ENCODE assay signal across 1 cellular context in genomic region chr1:27349784-27350672, GRCh38.
TF ChIP-seq lines count a peak whose summit lies in the region.

No MANE protein-coding gene starts in this region.

TF ChIP-seq in K562, 482 proteins besides CTCF, POLR2A, EP300 and RAD21:
- TF ChIP-seq MLLT1 (IDR thresholded peaks at IDR 0.05) (0 out of 4 replicates have a peak, but pooled peaks of 1 of the 2 experiments have one; percentile 41), DACH1 (IDR thresholded peaks at IDR 0.05; ENCODE audit: partially characterized antibody) (peak; percentile 31), PRPF4 (IDR thresholded peaks at IDR 0.05; ENCODE audit: insufficient read depth, low read depth, low read length, poor library complexity, severe bottlenecking) (peak; percentile 40), ZNF134 (CRISPR knock-in tag; conservative IDR thresholded peaks at IDR 0.05) (no peak), POLR2AphosphoS5 (IDR thresholded peaks at IDR 0.05; ENCODE audit: control insufficient read depth, insufficient read depth, low read depth, low read length) (no peak), RBM22 (IDR thresholded peaks at IDR 0.05; ENCODE audit: low read depth, low read length, poor library complexity, severe bottlenecking) (no peak), E2F6 (IDR thresholded peaks at IDR 0.05; ENCODE audit: borderline replicate concordance in 1 of 2, extremely low read depth in 1 of 2, insufficient read depth in 1 of 2, insufficient read length in 1 of 2, low read depth in 1 of 2, low read length in 1 of 2, poor library complexity in 1 of 2, severe bottlenecking in 1 of 2) (peak in 1 of 2 experiments; percentile 4), EGR1 (conservative IDR thresholded peaks at IDR 0.05) (0 out of 2 replicates have a peak, but pooled peaks have one; percentile 2), THRAP3 (IDR thresholded peaks at IDR 0.05; ENCODE audit: borderline replicate concordance) (0 out of 2 replicates have a peak, but pooled peaks have one; percentile 13), ELF1 (tag; IDR thresholded peaks at IDR 0.05) (no peak), RBFOX2 (IDR thresholded peaks at IDR 0.05; ENCODE audit: low read depth, low read length) (peak; percentile 13; the same call in 1 of the 2 replicates), BRD9 (IDR thresholded peaks at IDR 0.05; ENCODE audit: low read depth, partially characterized antibody) (no peak), DLX4 (CRISPR knock-in tag; IDR thresholded peaks at IDR 0.05) (no peak), CHD4 (IDR thresholded peaks at IDR 0.05; ENCODE audit: insufficient read depth, insufficient replicate concordance, low read depth, low read length, poor library complexity, severe bottlenecking) (no peak), FIP1L1 (IDR thresholded peaks at IDR 0.05; ENCODE audit: low read depth, low read length, poor library complexity, severe bottlenecking) (no peak), ZNF23 (CRISPR knock-in tag; IDR thresholded peaks at IDR 0.05) (no peak), ZKSCAN3 (CRISPR knock-in tag; IDR thresholded peaks at IDR 0.05) (no peak), HNRNPH1 (optimal IDR thresholded peaks at IDR 0.05; ENCODE audit: low read depth, low read length) (no peak), ATF7 (IDR thresholded peaks at IDR 0.05) (no peak), PHF8 (IDR thresholded peaks at IDR 0.05; ENCODE audit: borderline replicate concordance, low read length) (peak; percentile 9; the same call in 1 of the 2 replicates), SNRNP70 (optimal IDR thresholded peaks at IDR 0.05; ENCODE audit: low read depth, low read length) (no peak), BDP1 (IDR thresholded peaks at IDR 0.05; ENCODE audit: insufficient read depth, insufficient read length) (no peak), YY1 (IDR thresholded peaks at IDR 0.05; ENCODE audit: borderline replicate concordance in 1 of 3, control insufficient read depth in 1 of 3, extremely low read depth in 1 of 3, insufficient read depth in 3 of 3, insufficient read length in 1 of 3, insufficient replicate concordance in 2 of 3, low read depth in 1 of 3, low read length in 2 of 3) (no peak), BHLHE40 (IDR thresholded peaks at IDR 0.05; ENCODE audit: low read length) (0 out of 2 replicates have a peak, but pooled peaks have one; percentile 8), ZC3H4 (CRISPR knock-in tag; IDR thresholded peaks at IDR 0.05; ENCODE audit: borderline replicate concordance) (0 out of 2 replicates have a peak, but pooled peaks have one; percentile 50), RAD51 (IDR thresholded peaks at IDR 0.05; ENCODE audit: borderline replicate concordance, low read depth) (no peak), ESRRB (CRISPR knock-in tag; IDR thresholded peaks at IDR 0.05; ENCODE audit: borderline replicate concordance) (no peak), ZNF740 (CRISPR knock-in tag; IDR thresholded peaks at IDR 0.05) (0 out of 2 replicates have a peak, but pooled peaks have one; percentile 30), ZNF740 (tag; IDR thresholded peaks at IDR 0.05) (no peak), POLR2G (IDR thresholded peaks at IDR 0.05; ENCODE audit: low read depth, low read length) (peak; percentile 15; the same call in 1 of the 2 replicates), ZNF431 (CRISPR knock-in tag; IDR thresholded peaks at IDR 0.05) (peak; percentile 35; the same call in 1 of the 2 replicates), CCNT2 (IDR thresholded peaks at IDR 0.05; ENCODE audit: borderline replicate concordance, extremely low read depth, insufficient read length, low read depth, low read length) (peak; percentile 1), SNIP1 (IDR thresholded peaks at IDR 0.05; ENCODE audit: low read depth) (no peak), ARID3B (CRISPR knock-in tag; IDR thresholded peaks at IDR 0.05; ENCODE audit: borderline replicate concordance) (no peak), ZNF121 (CRISPR knock-in tag; conservative IDR thresholded peaks at IDR 0.05) (no peak)
- TF ChIP-seq, protein P1, sequence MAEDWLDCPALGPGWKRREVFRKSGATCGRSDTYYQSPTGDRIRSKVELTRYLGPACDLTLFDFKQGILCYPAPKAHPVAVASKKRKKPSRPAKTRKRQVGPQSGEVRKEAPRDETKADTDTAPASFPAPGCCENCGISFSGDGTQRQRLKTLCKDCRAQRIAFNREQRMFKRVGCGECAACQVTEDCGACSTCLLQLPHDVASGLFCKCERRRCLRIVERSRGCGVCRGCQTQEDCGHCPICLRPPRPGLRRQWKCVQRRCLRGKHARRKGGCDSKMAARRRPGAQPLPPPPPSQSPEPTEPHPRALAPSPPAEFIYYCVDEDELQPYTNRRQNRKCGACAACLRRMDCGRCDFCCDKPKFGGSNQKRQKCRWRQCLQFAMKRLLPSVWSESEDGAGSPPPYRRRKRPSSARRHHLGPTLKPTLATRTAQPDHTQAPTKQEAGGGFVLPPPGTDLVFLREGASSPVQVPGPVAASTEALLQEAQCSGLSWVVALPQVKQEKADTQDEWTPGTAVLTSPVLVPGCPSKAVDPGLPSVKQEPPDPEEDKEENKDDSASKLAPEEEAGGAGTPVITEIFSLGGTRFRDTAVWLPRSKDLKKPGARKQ (CRISPR knock-in tag; IDR thresholded peaks at IDR 0.05) = no peak
- TF ChIP-seq, protein P2, sequence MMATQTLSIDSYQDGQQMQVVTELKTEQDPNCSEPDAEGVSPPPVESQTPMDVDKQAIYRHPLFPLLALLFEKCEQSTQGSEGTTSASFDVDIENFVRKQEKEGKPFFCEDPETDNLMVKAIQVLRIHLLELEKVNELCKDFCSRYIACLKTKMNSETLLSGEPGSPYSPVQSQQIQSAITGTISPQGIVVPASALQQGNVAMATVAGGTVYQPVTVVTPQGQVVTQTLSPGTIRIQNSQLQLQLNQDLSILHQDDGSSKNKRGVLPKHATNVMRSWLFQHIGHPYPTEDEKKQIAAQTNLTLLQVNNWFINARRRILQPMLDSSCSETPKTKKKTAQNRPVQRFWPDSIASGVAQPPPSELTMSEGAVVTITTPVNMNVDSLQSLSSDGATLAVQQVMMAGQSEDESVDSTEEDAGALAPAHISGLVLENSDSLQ (IDR thresholded peaks at IDR 0.05) = peak; percentile 89
- TF ChIP-seq, protein P3, sequence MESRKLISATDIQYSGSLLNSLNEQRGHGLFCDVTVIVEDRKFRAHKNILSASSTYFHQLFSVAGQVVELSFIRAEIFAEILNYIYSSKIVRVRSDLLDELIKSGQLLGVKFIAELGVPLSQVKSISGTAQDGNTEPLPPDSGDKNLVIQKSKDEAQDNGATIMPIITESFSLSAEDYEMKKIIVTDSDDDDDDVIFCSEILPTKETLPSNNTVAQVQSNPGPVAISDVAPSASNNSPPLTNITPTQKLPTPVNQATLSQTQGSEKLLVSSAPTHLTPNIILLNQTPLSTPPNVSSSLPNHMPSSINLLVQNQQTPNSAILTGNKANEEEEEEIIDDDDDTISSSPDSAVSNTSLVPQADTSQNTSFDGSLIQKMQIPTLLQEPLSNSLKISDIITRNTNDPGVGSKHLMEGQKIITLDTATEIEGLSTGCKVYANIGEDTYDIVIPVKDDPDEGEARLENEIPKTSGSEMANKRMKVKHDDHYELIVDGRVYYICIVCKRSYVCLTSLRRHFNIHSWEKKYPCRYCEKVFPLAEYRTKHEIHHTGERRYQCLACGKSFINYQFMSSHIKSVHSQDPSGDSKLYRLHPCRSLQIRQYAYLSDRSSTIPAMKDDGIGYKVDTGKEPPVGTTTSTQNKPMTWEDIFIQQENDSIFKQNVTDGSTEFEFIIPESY (CRISPR knock-in tag; IDR thresholded peaks at IDR 0.05) = peak; percentile 75; the same call in 1 of the 2 replicates
- TF ChIP-seq, protein P4, sequence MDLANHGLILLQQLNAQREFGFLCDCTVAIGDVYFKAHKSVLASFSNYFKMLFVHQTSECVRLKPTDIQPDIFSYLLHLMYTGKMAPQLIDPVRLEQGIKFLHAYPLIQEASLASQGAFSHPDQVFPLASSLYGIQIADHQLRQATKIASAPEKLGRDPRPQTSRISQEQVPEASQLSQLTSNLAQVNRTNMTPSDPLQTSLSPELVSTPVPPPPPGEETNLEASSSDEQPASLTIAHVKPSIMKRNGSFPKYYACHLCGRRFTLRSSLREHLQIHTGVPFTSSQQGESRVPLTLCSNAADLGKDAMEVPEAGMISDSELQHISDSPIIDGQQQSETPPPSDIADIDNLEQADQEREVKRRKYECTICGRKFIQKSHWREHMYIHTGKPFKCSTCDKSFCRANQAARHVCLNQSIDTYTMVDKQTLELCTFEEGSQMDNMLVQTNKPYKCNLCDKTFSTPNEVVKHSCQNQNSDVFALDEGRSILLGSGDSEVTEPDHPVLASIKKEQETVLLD (IDR thresholded peaks at IDR 0.05) = 0 out of 2 replicates have a peak, but pooled peaks have one; percentile 9
- TF ChIP-seq, protein P5, sequence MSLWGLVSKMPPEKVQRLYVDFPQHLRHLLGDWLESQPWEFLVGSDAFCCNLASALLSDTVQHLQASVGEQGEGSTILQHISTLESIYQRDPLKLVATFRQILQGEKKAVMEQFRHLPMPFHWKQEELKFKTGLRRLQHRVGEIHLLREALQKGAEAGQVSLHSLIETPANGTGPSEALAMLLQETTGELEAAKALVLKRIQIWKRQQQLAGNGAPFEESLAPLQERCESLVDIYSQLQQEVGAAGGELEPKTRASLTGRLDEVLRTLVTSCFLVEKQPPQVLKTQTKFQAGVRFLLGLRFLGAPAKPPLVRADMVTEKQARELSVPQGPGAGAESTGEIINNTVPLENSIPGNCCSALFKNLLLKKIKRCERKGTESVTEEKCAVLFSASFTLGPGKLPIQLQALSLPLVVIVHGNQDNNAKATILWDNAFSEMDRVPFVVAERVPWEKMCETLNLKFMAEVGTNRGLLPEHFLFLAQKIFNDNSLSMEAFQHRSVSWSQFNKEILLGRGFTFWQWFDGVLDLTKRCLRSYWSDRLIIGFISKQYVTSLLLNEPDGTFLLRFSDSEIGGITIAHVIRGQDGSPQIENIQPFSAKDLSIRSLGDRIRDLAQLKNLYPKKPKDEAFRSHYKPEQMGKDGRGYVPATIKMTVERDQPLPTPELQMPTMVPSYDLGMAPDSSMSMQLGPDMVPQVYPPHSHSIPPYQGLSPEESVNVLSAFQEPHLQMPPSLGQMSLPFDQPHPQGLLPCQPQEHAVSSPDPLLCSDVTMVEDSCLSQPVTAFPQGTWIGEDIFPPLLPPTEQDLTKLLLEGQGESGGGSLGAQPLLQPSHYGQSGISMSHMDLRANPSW (CRISPR knock-in tag; IDR thresholded peaks at IDR 0.05) = no peak
- TF ChIP-seq, protein P6, sequence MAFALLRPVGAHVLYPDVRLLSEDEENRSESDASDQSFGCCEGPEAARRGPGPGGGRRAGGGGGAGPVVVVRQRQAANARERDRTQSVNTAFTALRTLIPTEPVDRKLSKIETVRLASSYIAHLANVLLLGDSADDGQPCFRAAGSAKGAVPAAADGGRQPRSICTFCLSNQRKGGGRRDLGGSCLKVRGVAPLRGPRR (CRISPR knock-in tag; IDR thresholded peaks at IDR 0.05) = no peak
- TF ChIP-seq, protein P7, sequence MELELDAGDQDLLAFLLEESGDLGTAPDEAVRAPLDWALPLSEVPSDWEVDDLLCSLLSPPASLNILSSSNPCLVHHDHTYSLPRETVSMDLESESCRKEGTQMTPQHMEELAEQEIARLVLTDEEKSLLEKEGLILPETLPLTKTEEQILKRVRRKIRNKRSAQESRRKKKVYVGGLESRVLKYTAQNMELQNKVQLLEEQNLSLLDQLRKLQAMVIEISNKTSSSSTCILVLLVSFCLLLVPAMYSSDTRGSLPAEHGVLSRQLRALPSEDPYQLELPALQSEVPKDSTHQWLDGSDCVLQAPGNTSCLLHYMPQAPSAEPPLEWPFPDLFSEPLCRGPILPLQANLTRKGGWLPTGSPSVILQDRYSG (tag; conservative IDR thresholded peaks at IDR 0.05; ENCODE audit: low read depth) = no peak
- TF ChIP-seq, protein P8, sequence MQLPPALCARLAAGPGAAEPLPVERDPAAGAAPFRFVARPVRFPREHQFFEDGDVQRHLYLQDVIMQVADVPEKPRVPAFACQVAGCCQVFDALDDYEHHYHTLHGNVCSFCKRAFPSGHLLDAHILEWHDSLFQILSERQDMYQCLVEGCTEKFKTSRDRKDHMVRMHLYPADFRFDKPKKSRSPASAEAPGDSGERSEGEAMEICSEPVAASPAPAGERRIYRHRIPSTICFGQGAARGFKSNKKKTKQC (CRISPR knock-in tag; IDR thresholded peaks at IDR 0.05) = no peak
